In the genomic region with DNA sequence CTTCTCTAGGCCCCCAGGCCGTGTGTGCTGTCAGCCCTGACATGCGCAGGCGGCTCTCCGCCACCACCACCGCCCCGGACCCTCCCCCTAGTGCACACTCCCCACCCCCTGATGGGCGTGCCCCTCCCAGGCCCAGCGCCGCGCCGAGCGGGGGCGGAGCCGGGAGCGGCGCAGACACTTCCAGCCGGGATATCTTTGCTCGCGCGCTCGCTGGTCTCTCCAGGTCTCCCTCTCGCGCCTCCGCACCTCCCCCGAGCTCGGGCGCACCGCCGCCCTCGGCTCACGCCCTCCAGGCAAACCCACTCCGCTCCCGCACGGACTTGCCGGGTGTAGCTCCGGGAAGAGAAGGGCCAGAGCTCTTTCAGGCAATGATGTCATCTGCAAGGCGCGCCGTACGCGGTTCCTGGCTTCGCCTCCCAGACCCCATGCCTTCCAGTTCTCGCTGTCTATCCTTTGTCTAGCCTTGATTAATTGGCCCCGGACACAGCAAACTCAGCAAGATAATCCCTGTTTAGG, we compare ENCODE assay signal across 8 cellular contexts. TPM values are rescaled to one million over a fixed set of nuclear protein-coding genes. Genes with fewer than 3 reads are reported as not detected.
A peak's percentile ranks its signal among the peaks of the same experiment; 100 is the strongest.
DNase-seq lines count a peak whose midpoint lies in the region; ATAC-seq and TF ChIP-seq lines count a peak whose summit lies in the region.

A gene with protein sequence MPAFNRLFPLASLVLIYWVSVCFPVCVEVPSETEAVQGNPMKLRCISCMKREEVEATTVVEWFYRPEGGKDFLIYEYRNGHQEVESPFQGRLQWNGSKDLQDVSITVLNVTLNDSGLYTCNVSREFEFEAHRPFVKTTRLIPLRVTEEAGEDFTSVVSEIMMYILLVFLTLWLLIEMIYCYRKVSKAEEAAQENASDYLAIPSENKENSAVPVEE (minus strand): TSS at position 59 of the 516 bp plus-strand sequence. CDS start 823 bp downstream, outside the sequence.

- peak within 1 kb of the TSS; percentile 75 for H3K27ac ChIP-seq in VCaP
- H3K27ac ChIP-seq in mesodermal cell (ENCODE audit: low read depth, low read length, severe bottlenecking), result peak within 1 kb of the TSS; percentile 90
- no peak within 1 kb of the TSS for H3K27ac ChIP-seq in subcutaneous abdominal adipose tissue (ENCODE audit: low read depth, low read length)

- WGBS in mesodermal cell (ENCODE audit: insufficient coverage in 2 of 2), 2 experiments, result 0 to 1% methylated on average over 30 to 34 of the region's 44 CpGs

- peaks cover 1% of the 10 kb centered on the region for H3K4me1 Mint-ChIP-seq in activated CD4-positive, alpha-beta T cell treated with anti-CD3 and anti-CD28 coated beads, Interleukin-2, amount 10 ng/mL, durations not matched to agents 24 days and 14 days

- no peaks in the 10 kb centered on the region for H3K9me3 ChIP-seq in mesodermal cell (ENCODE audit: control insufficient read depth, low read length)
- H3K9me3 ChIP-seq in subcutaneous abdominal adipose tissue (ENCODE audit: control insufficient read depth in 5 of 5, low read length in 5 of 5), result no peaks in the 10 kb centered on the region

- H3K36me3 ChIP-seq in mesodermal cell (ENCODE audit: control insufficient read depth, insufficient read depth, low read length) (no peaks in the 10 kb centered on the region), subcutaneous abdominal adipose tissue (ENCODE audit: control insufficient read depth in 5 of 5, insufficient read depth in 5 of 5, low read length in 5 of 5) (no peaks in the 10 kb centered on the region)

- no peaks in the 10 kb centered on the region for H3K36me3 Mint-ChIP-seq in activated CD4-positive, alpha-beta T cell treated with anti-CD3 and anti-CD28 coated beads, Interleukin-2, amount 10 ng/mL, durations not matched to agents 24 days and 14 days (ENCODE audit: low read depth)

- TF ChIP-seq CTCF in VCaP (conservative IDR thresholded peaks at IDR 0.05), result no peak

- peak within 1 kb of the TSS; percentile 71 for H3K4me3 Mint-ChIP-seq in activated CD4-positive, alpha-beta T cell treated with anti-CD3 and anti-CD28 coated beads, Interleukin-2, amount 10 ng/mL, durations not matched to agents 24 days and 14 days

- peak; percentile 72 for DNase-seq in activated CD4-positive, alpha-beta T cell treated with anti-CD3 and anti-CD28 coated beads, Interleukin-2, amount 10 ng/mL, durations not matched to agents 24 days and 14 days
- no peak for DNase-seq in activated CD4-positive, alpha-beta T cell treated with anti-CD3 and anti-CD28 coated beads, Interleukin-2, amount 50 U/mL, for 1 hour
- peak; percentile 88 to 96 (median 95) for DNase-seq in NCI-H1417 (lab: John Stamatoyannopoulos, UW)
- DNase-seq in erythroblast (lab: John Stamatoyannopoulos, UW), result peak; percentile 11 to 46

- H3K4me3 ChIP-seq in mesodermal cell (ENCODE audit: extremely low read depth, insufficient read depth, low read length, poor library complexity, severe bottlenecking) (peak within 1 kb of the TSS; percentile 63), subcutaneous abdominal adipose tissue (ENCODE audit: low read depth in 1 of 5, low read length in 5 of 5) (peak within 1 kb of the TSS; percentile 65 to 79 (median 75))

- ATAC-seq in HG02885 (IDR thresholded peaks at IDR 0.05; ENCODE audit: poor library complexity, unreplicated experiment), result no peak

- peaks cover 51% of the 10 kb centered on the region for H3K27me3 Mint-ChIP-seq in activated CD4-positive, alpha-beta T cell treated with anti-CD3 and anti-CD28 coated beads, Interleukin-2, amount 10 ng/mL, durations not matched to agents 24 days and 14 days

- no peak for TF ChIP-seq POLR2A in erythroblast (IDR thresholded peaks at IDR 0.05; ENCODE audit: low read length)

- peaks cover 3% of the 10 kb centered on the region for H3K4me1 ChIP-seq in mesodermal cell (ENCODE audit: control insufficient read depth, insufficient read depth, low read length, poor library complexity, severe bottlenecking)
- H3K4me1 ChIP-seq in subcutaneous abdominal adipose tissue (ENCODE audit: control insufficient read depth in 5 of 5, insufficient read depth in 5 of 5, low read length in 5 of 5), result peaks cover 0 to 21% (median 17%) of the 10 kb centered on the region in 5 donors

- intact Hi-C loops in activated CD4-positive, alpha-beta T cell treated with anti-CD3 and anti-CD28 coated beads, Interleukin-2, amount 10 ng/mL, durations not matched to agents 24 days and 14 days (cut with micrococcal nuclease), result loop anchor here (10.0 kb wide), 1 partner anchor 680 kb away; no protein-coding TSS in a partner anchor

- H3K9me3 Mint-ChIP-seq in activated CD4-positive, alpha-beta T cell treated with anti-CD3 and anti-CD28 coated beads, Interleukin-2, amount 10 ng/mL, durations not matched to agents 24 days and 14 days, result peaks cover 8% of the 10 kb centered on the region

- peaks cover 3 to 20% (median 6%) of the 10 kb centered on the region in 5 donors for H3K27me3 ChIP-seq in subcutaneous abdominal adipose tissue (ENCODE audit: control insufficient read depth in 5 of 5, insufficient read depth in 4 of 5, low read length in 5 of 5)

- H3K9ac ChIP-seq in subcutaneous abdominal adipose tissue (ENCODE audit: low read length in 5 of 5), result peak within 1 kb of the TSS in 2 of 5 donors; percentile 44

- H3K27ac Mint-ChIP-seq in activated CD4-positive, alpha-beta T cell treated with anti-CD3 and anti-CD28 coated beads, Interleukin-2, amount 10 ng/mL, durations not matched to agents 24 days and 14 days, result no peak within 1 kb of the TSS

RNA-seq across cellular contexts. Expression of the gene that starts here (rescaled TPM):
- total RNA-seq in activated CD4-positive, alpha-beta T cell treated with anti-CD3 and anti-CD28 coated beads, Interleukin-2, amount 10 ng/mL, durations not matched to agents 24 days and 14 days, result not detected in 2 replicates
- 4.6 TPM for polyA plus RNA-seq in mesodermal cell (2013, experiment 1 of 2)
- polyA plus RNA-seq in mesodermal cell (2013, experiment 2 of 2), result 2.7 TPM

Comparison
In these comparisons a context has a peak if more than half of its experiments do, and no peak if none do; other contexts are left out.
1. Peak in DNase-seq in activated CD4-positive, alpha-beta T cell treated with anti-CD3 and anti-CD28 coated beads, Interleukin-2, amount 10 ng/mL, durations not matched to agents 24 days and 14 days; RNA of the gene not detected or under 1 TPM.